Comparison of ENCODE assay signal across 2 cellular contexts in genomic region chr1:27005166-27005530, GRCh38.
TF ChIP-seq lines count a peak whose summit lies in the region.

No MANE protein-coding gene starts in this region.

TF ChIP-seq in GM23338, 12 proteins besides CTCF, POLR2A, EP300 and RAD21:
- TF ChIP-seq ZNF462 (CRISPR knock-in tag; IDR thresholded peaks at IDR 0.05) = no peak
- no peak for TF ChIP-seq REST (IDR thresholded peaks at IDR 0.05; ENCODE audit: unreplicated experiment)
- no peak for TF ChIP-seq JUNB (IDR thresholded peaks at IDR 0.05; ENCODE audit: unreplicated experiment)
- TF ChIP-seq ETS1 (IDR thresholded peaks at IDR 0.05) = no peak
- TF ChIP-seq NANOG (IDR thresholded peaks at IDR 0.05; ENCODE audit: borderline replicate concordance) = no peak
- peak; percentile 7; the same call in 1 of the 2 replicates for TF ChIP-seq POLR2AphosphoS5 (IDR thresholded peaks at IDR 0.05; ENCODE audit: low read depth)
TF ChIP-seq in GM23338: peak in this region for 1.

TF ChIP-seq in K562, 482 proteins besides CTCF, POLR2A, EP300 and RAD21:
- TF ChIP-seq ZNF584 (CRISPR knock-in tag; IDR thresholded peaks at IDR 0.05; ENCODE audit: low read depth) = no peak
- TF ChIP-seq PRPF4 (IDR thresholded peaks at IDR 0.05; ENCODE audit: insufficient read depth, low read depth, low read length, poor library complexity, severe bottlenecking) = no peak
